8 cellular contexts compared by ENCODE assay signal in genomic region chr7:76358053-76358477, GRCh38. TPM values are rescaled to one million over a fixed set of nuclear protein-coding genes. Genes with fewer than 3 reads are reported as not detected.
DNase-seq lines count a peak whose midpoint lies in the region; ATAC-seq, FAIRE-seq and TF ChIP-seq lines count a peak whose summit lies in the region.

No MANE protein-coding gene starts in this region.

- peaks cover 28% of the 10 kb centered on the region for H3K4me1 ChIP-seq in keratinocyte (ENCODE audit: control insufficient read depth, extremely low read depth, insufficient read depth, low read length)

- H3K79me2 ChIP-seq in keratinocyte (ENCODE audit: control insufficient read depth, insufficient read depth, low read length): peaks cover 57% of the 10 kb centered on the region

- no peak overlapping the region for H2AFZ ChIP-seq in keratinocyte (ENCODE audit: control insufficient read depth, low read length)

- peaks cover 5% of the 10 kb centered on the region for H3K9me1 ChIP-seq in keratinocyte (ENCODE audit: control insufficient read depth, extremely low read depth, insufficient read depth, low read length)

- H3K9ac ChIP-seq in keratinocyte (ENCODE audit: control insufficient read depth, extremely low read depth, insufficient read depth, low read length): peak overlapping the region; percentile 99

- no peaks in the 10 kb centered on the region for H3K27me3 Mint-ChIP-seq in MCF 10A (ENCODE audit: insufficient read depth, unreplicated experiment)

- no TSS peak for BruUV-seq in MCF 10A (replicated peaks; lab: Mats Ljungman, UMichigan)

- H3K36me3 Mint-ChIP-seq in MCF 10A (ENCODE audit: insufficient read depth, unreplicated experiment): peaks cover 23% of the 10 kb centered on the region

- peak overlapping the region; percentile 96 to 100 (median 99) for H3K4me3 ChIP-seq in keratinocyte (ENCODE audit: control insufficient read depth in 2 of 3, extremely low read depth in 1 of 3, insufficient read depth in 2 of 3, low read depth in 1 of 3, low read length in 3 of 3)

- TF ChIP-seq CTCF in MCF 10A (IDR thresholded peaks at IDR 0.05; ENCODE audit: unreplicated experiment) (no peak), keratinocyte (optimal IDR thresholded peaks at IDR 0.05 in 1 of 3, IDR thresholded peaks at IDR 0.05 in 1 of 3, conservative IDR thresholded peaks at IDR 0.05 in 1 of 3; ENCODE audit: extremely low read depth in 1 of 3, insufficient read depth in 2 of 3, low read length in 3 of 3) (no peak), D721Med (IDR thresholded peaks at IDR 0.05; ENCODE audit: insufficient read depth, missing control alignments) (no peak)

- no peaks in the 10 kb centered on the region for H3K9me3 ChIP-seq in keratinocyte (ENCODE audit: control insufficient read depth, low read depth, low read length)

- peaks cover 6 to 32% of the 10 kb centered on the region in 2 experiments for H3K36me3 ChIP-seq in keratinocyte (ENCODE audit: control insufficient read depth in 2 of 2, extremely low read depth in 1 of 2, insufficient read depth in 2 of 2, low read length in 2 of 2)

- no peaks in the 10 kb centered on the region for H3K27me3 ChIP-seq in keratinocyte (ENCODE audit: control insufficient read depth, extremely low read depth, insufficient read depth, low read length)

- dilution Hi-C loops in keratinocyte (cut with MboI; ENCODE audit: extremely low pct_ligation_motif_present, low sequenced_read_pairs): no loop called here

- CTCF ChIA-PET in MCF 10A (lab: Yijun Ruan, JAX): interaction anchor here (0.8 to 1.9 kb wide), 2 partner anchors 40 to 66 kb away, joined by 3 to 8 read pairs; no protein-coding TSS in a partner anchor

- no peaks in the 10 kb centered on the region for H3K9me3 Mint-ChIP-seq in MCF 10A (ENCODE audit: unreplicated experiment)

- ATAC-seq in GM21528 (IDR thresholded peaks at IDR 0.05; ENCODE audit: low FRiP score, unreplicated experiment): peak; percentile 36

- no peak for FAIRE-seq in keratinocyte (lab: Jason Lieb, UNC)
- no peak for FAIRE-seq in D721Med (lab: Jason Lieb, UNC)

- POLR2A ChIA-PET in MCF 10A (lab: Yijun Ruan, JAX): interaction anchor here (0.7 to 5.9 kb wide), 26 partner anchors 12 to 1877 kb away, joined by 3 to 130 read pairs (median 4); partner anchors contain the start of gene ZP3

- peak overlapping the region; percentile 87 for H3K27ac ChIP-seq in keratinocyte (ENCODE audit: control insufficient read depth, insufficient read depth, low read length)

- peak overlapping the region; percentile 97 for H3K27ac Mint-ChIP-seq in MCF 10A (ENCODE audit: low read depth, unreplicated experiment)

- peak overlapping the region; percentile 85 for H3K4me2 ChIP-seq in keratinocyte (ENCODE audit: control insufficient read depth, extremely low read depth, insufficient read depth, low read depth, low read length)

- intact Hi-C loops in MCF 10A (cut with micrococcal nuclease): loop anchor here (2.0 kb wide), 1 partner anchor 19 kb away; no protein-coding TSS in a partner anchor

- in situ Hi-C loops in KBM-7 (cut with MboI; ENCODE audit: low pct_unique_long_range_greater_than_20kb, low sequenced_read_pairs): no loop called here

- peaks cover 40% of the 10 kb centered on the region for H4K20me1 ChIP-seq in keratinocyte (ENCODE audit: control insufficient read depth, extremely low read depth, insufficient read depth, low read length)

- peak overlapping the region; percentile 89 for H3K4me3 Mint-ChIP-seq in MCF 10A (ENCODE audit: unreplicated experiment)

- DNase-seq in DMS79 (lab: John Stamatoyannopoulos, UW): peak; percentile 37
- DNase-seq in KBM-7: peak; percentile 84
- DNase-seq in T-helper 22 cell (ENCODE audit: low read depth): peak; percentile 21
- DNase-seq in MCF 10A (ENCODE audit: unreplicated experiment): peak; percentile 51
- DNase-seq in keratinocyte (ENCODE audit: low read depth, low spot score): no peak
- peak in 3 of 4 experiments; percentile 23 to 44 (median 27) for DNase-seq in stimulated activated CD4-positive, alpha-beta T cell treated with anti-CD3 and anti-CD28 coated beads, Interleukin-1b, Interleukin-23, amount 100 ng/mL, for 24 hours (ENCODE audit: low read depth in 4 of 4, low spot score in 1 of 4)
- DNase-seq in D721Med (ENCODE audit: insufficient read length, low spot score): no peak

- peaks cover 20% of the 10 kb centered on the region for H3K4me1 Mint-ChIP-seq in MCF 10A (ENCODE audit: insufficient read depth, unreplicated experiment)

RNA-seq across cellular contexts. Expression of gene YWHAG, which starts 0.7 kb away (rescaled TPM):
- 177 and 178 TPM in 2 replicates for total RNA-seq in MCF 10A (2022)
- polyA plus RNA-seq in keratinocyte: 88.1 to 130 TPM (median 116 TPM) in 3 replicates
- polyA plus RNA-seq in keratinocyte (2011; ENCODE audit: low read depth): 55.4 TPM
- polyA plus RNA-seq in keratinocyte (2011; cell fraction: cytosol; rRNA removed): 122 and 131 TPM in 2 replicates
- 139 and 153 TPM in 2 replicates for polyA plus RNA-seq in keratinocyte (2011; cell fraction: nucleus; rRNA removed)
- 142 and 228 TPM in 2 replicates for polyA plus RNA-seq in keratinocyte (2012; ENCODE audit: low replicate concordance)
- polyA minus RNA-seq in keratinocyte: 96.6 to 165 TPM (median 132 TPM) in 3 replicates
- 173 TPM for polyA minus RNA-seq in keratinocyte (2011; cell fraction: cytosol; rRNA and poly(A)+ RNA removed)
- 96.8 and 151 TPM in 2 replicates for polyA minus RNA-seq in keratinocyte (2011; cell fraction: nucleus; rRNA and poly(A)+ RNA removed)

RNA-seq across cellular contexts. Expression of gene SSC4D, which starts 51.4 kb away (rescaled TPM):
- total RNA-seq in MCF 10A (2022): 0.42 and 0.58 TPM in 2 replicates
- 0.98 to 1.6 TPM (median 1.1 TPM) in 3 replicates for polyA plus RNA-seq in keratinocyte
- not detected for polyA plus RNA-seq in keratinocyte (2011; ENCODE audit: low read depth)
- polyA plus RNA-seq in keratinocyte (2011; cell fraction: cytosol; rRNA removed): 0.83 and 1.2 TPM in 2 replicates
- polyA plus RNA-seq in keratinocyte (2011; cell fraction: nucleus; rRNA removed): 1.6 and 2.0 TPM in 2 replicates
- 0.76 and 0.88 TPM in 2 replicates for polyA plus RNA-seq in keratinocyte (2012; ENCODE audit: low replicate concordance)
- 0.13 to 0.73 TPM (median 0.48 TPM) in 3 replicates for polyA minus RNA-seq in keratinocyte
- polyA minus RNA-seq in keratinocyte (2011; cell fraction: cytosol; rRNA and poly(A)+ RNA removed): not detected
- 0.39 and 0.53 TPM in 2 replicates for polyA minus RNA-seq in keratinocyte (2011; cell fraction: nucleus; rRNA and poly(A)+ RNA removed)

RNA-seq across cellular contexts. Expression of gene HSPB1, which starts 55.6 kb away (rescaled TPM):
- total RNA-seq in MCF 10A (2022): 158 and 198 TPM in 2 replicates
- polyA plus RNA-seq in keratinocyte: 460 to 1,644 TPM (median 478 TPM) in 3 replicates
- 1,835 TPM for polyA plus RNA-seq in keratinocyte (2011; ENCODE audit: low read depth)
- 1,014 and 2,934 TPM in 2 replicates for polyA plus RNA-seq in keratinocyte (2011; cell fraction: cytosol; rRNA removed)
- 815 and 1,237 TPM in 2 replicates for polyA plus RNA-seq in keratinocyte (2011; cell fraction: nucleus; rRNA removed)
- 1,130 and 7,717 TPM in 2 replicates for polyA plus RNA-seq in keratinocyte (2012; ENCODE audit: low replicate concordance)
- 147 to 577 TPM (median 569 TPM) in 3 replicates for polyA minus RNA-seq in keratinocyte
- 2,222 TPM for polyA minus RNA-seq in keratinocyte (2011; cell fraction: cytosol; rRNA and poly(A)+ RNA removed)
- polyA minus RNA-seq in keratinocyte (2011; cell fraction: nucleus; rRNA and poly(A)+ RNA removed): 585 and 748 TPM in 2 replicates

Comparison
In these comparisons a context has a peak if more than half of its experiments do, and no peak if none do; other contexts are left out.
1. DNase-seq: peak in DMS79 (single experiment), KBM-7 (single experiment), T-helper 22 cell (single experiment), MCF 10A (single experiment) and stimulated activated CD4-positive, alpha-beta T cell treated with anti-CD3 and anti-CD28 coated beads, Interleukin-1b, Interleukin-23, amount 100 ng/mL, for 24 hours (3 of 4); none in keratinocyte (single experiment) and D721Med (single experiment).